ENCODE assay signal across 35 cellular contexts in genomic region chr10:49662169-49662830, GRCh38. TPM values are rescaled to one million over a fixed set of nuclear protein-coding genes. Genes with fewer than 3 reads are reported as not detected.
"Had no signal": no experiment of that assay in that cellular context is flagged by ENCODE, and none has a peak within 500 bp of the region (broad histone marks: within the 10 kb centered on the region; RNA-seq: fewer than 3 reads in every experiment).

No MANE protein-coding gene starts in this region.

- H3K4me3 Mint-ChIP-seq: central memory CD8-positive, alpha-beta T cell; immature natural killer cell; memory B cell; natural killer cell; type B pancreatic cell had no signal

- ATAC-seq: heart right ventricle, left ventricle myocardium superior, lower lobe of right lung, psoas muscle, right cardiac atrium had no signal

- H3K27ac ChIP-seq: colonic mucosa, esophagus squamous epithelium, heart right ventricle, lower lobe of right lung, neutrophil, parathyroid adenoma, psoas muscle, sigmoid colon, testis, tibial artery had no signal

- H3K27ac Mint-ChIP-seq: immature natural killer cell, memory B cell, natural killer cell, type B pancreatic cell had no signal

- H3K36me3 Mint-ChIP-seq: memory B cell, type B pancreatic cell had no signal

- H3K36me3 ChIP-seq: colonic mucosa, esophagus squamous epithelium, heart right ventricle, lower lobe of right lung, neutrophil, sigmoid colon, tibial artery had no signal

- H3K4me1 ChIP-seq: colonic mucosa, esophagus squamous epithelium, heart right ventricle, lower lobe of right lung, parathyroid adenoma, psoas muscle, sigmoid colon, testis, tibial artery had no signal

- DNase-seq: colonic mucosa; dermis blood vessel endothelial cell; effector memory CD4-positive, alpha-beta T cell; esophagus squamous epithelium; foreskin melanocyte; glutamatergic neuron; heart right ventricle; hippocampal formation; immature natural killer cell; left ventricle myocardium superior; lower lobe of right lung; natural killer cell; psoas muscle; right cardiac atrium; sigmoid colon; stimulated activated CD4-positive, alpha-beta T cell treated with anti-CD3 and anti-CD28 coated beads, Interleukin-4, amount 100 ng/mL, for 4 hours; stimulated activated naive CD4-positive, alpha-beta T cell; substantia nigra; testis; tibial artery had no signal

- H3K9me3 ChIP-seq: colonic mucosa, neutrophil, sigmoid colon, testis had no signal

- H3K27me3 ChIP-seq: colonic mucosa, sigmoid colon, testis, tibial artery had no signal

- H3K4me1 Mint-ChIP-seq: central memory CD8-positive, alpha-beta T cell; immature natural killer cell; memory B cell; natural killer cell had no signal

- H3K4me3 ChIP-seq: colonic mucosa, esophagus squamous epithelium, heart right ventricle, lower lobe of right lung, psoas muscle, sigmoid colon, testis, tibial artery had no signal

RNA-seq across cellular contexts. Expression of gene C10orf53, which starts 17.2 kb away (rescaled TPM):
- total RNA-seq: chondrocyte, colonic mucosa, dermis blood vessel endothelial cell, endothelial cell of umbilical vein, epithelial cell of proximal tubule, esophagus squamous epithelium, heart right ventricle, left ventricle myocardium superior, lower lobe of right lung, mononuclear cell, natural killer cell, omental fat pad, psoas muscle, renal cortical epithelial cell, right cardiac atrium, sigmoid colon, skeletal muscle tissue, urinary bladder had no signal
- polyA plus RNA-seq: endothelial cell of umbilical vein, heart right ventricle, immature natural killer cell, keratinocyte, neural cell, psoas muscle, right cardiac atrium, sigmoid colon, urinary bladder had no signal

RNA-seq across cellular contexts. Expression of gene CHAT, which starts 48.5 kb away (rescaled TPM):
- total RNA-seq: chondrocyte, dermis blood vessel endothelial cell, endothelial cell of umbilical vein, epithelial cell of proximal tubule, esophagus squamous epithelium, heart right ventricle, left ventricle myocardium superior, lower lobe of right lung, mononuclear cell, natural killer cell, omental fat pad, psoas muscle, renal cortical epithelial cell, right cardiac atrium, skeletal muscle tissue, urinary bladder had no signal
- polyA plus RNA-seq: endothelial cell of umbilical vein, heart right ventricle, immature natural killer cell, keratinocyte, neural cell, psoas muscle, right cardiac atrium had no signal

RNA-seq across cellular contexts. Expression of gene SLC18A3, which starts 52.2 kb away (rescaled TPM):
- total RNA-seq: chondrocyte, dermis blood vessel endothelial cell, endothelial cell of umbilical vein, epithelial cell of proximal tubule, esophagus squamous epithelium, heart right ventricle, left ventricle myocardium superior, lower lobe of right lung, natural killer cell, omental fat pad, psoas muscle, skeletal muscle tissue, testis had no signal
- polyA plus RNA-seq: endothelial cell of umbilical vein, heart right ventricle, immature natural killer cell, keratinocyte, neural cell, psoas muscle had no signal
